In genomic region chr14:53151867-53152626, GRCh38 we compare ENCODE assay signal across 8 cellular contexts. TPM values are rescaled to one million over a fixed set of nuclear protein-coding genes. Genes with fewer than 3 reads are reported as not detected.
A peak's percentile ranks its signal among the peaks of the same experiment; 100 is the strongest.
DNase-seq lines count a peak whose midpoint lies in the region; ATAC-seq, FAIRE-seq and TF ChIP-seq lines count a peak whose summit lies in the region.

No MANE protein-coding gene starts in this region.

- H3K4me2 ChIP-seq in A549, result peak overlapping the region; percentile 81

- under 1% methylated on average over 41 of the region's 57 CpGs for WGBS in A549 (ENCODE audit: missing lambda C conversion rate)
- 0 to 1% methylated on average over 25 to 57 of the region's 57 CpGs for WGBS in endodermal cell (ENCODE audit: insufficient coverage in 1 of 2, insufficient read length in 1 of 2), 2 experiments

- 0 out of 5 replicates have a peak, but pooled peaks of 1 of the 2 experiments have one; percentile 5 for TF ChIP-seq RAD21 in A549 (conservative IDR thresholded peaks at IDR 0.05 in 1 of 2, IDR thresholded peaks at IDR 0.05 in 1 of 2)

- H3K27ac ChIP-seq in A549 (peak overlapping the region; percentile 83 to 94), endodermal cell (ENCODE audit: low read depth, low read length) (peak overlapping the region; percentile 88)

- no peak for FAIRE-seq in A549 (lab: Jason Lieb, UNC)

- TF ChIP-seq POLR2A in A549 (IDR thresholded peaks at IDR 0.05; ENCODE audit: low read length), result no peak

- H3K36me3 ChIP-seq in endodermal cell (ENCODE audit: control insufficient read depth, insufficient read depth, low read length), result peaks cover 6% of the 10 kb centered on the region

- POLR2A ChIA-PET in A549 (lab: Yijun Ruan, JAX), result interaction anchor here (0.8 to 1.5 kb wide), 7 partner anchors 28 to 200 kb away, joined by 3 to 4 read pairs (median 3); no protein-coding TSS in a partner anchor

- DNase-seq in A549 (ENCODE audit: low read depth in 1 of 2, low spot score in 1 of 2), result peak; percentile 68 to 89
- DNase-seq in NCI-H524 treated with DMSO at 0.1 percent for 48 hours (lab: John Stamatoyannopoulos, UW), result peak; percentile 81
- peak; percentile 42 to 55 (median 53) for DNase-seq in activated CD8-positive, alpha-beta memory T cell treated with anti-CD3 and anti-CD28 coated beads for 48 hours (ENCODE audit: low read depth in 2 of 3, low spot score in 2 of 3)
- peak; percentile 80 for DNase-seq in endodermal cell
- peak; percentile 30 to 62 for DNase-seq in mesothelial cell of epicardium (ENCODE audit: low spot score in 2 of 2, unreplicated experiment in 2 of 2)
- peak; percentile 49 to 54 for DNase-seq in stimulated activated CD8-positive, alpha-beta memory T cell treated with anti-CD3 and anti-CD28 coated beads, Interleukin-2, amount 100 ng/mL, for 48 hours (ENCODE audit: low read depth in 2 of 2)

- no peaks in the 10 kb centered on the region for H3K27me3 ChIP-seq in endodermal cell (ENCODE audit: control insufficient read depth, insufficient read depth, low read length, poor library complexity, severe bottlenecking)

- no peaks in the 10 kb centered on the region for H3K9me3 ChIP-seq in A549
- H3K9me3 ChIP-seq in endodermal cell (ENCODE audit: control insufficient read depth, low read length), result peaks cover 4% of the 10 kb centered on the region

- H3K4me3 ChIP-seq in A549, result peak overlapping the region; percentile 90
- peak overlapping the region; percentile 90 for H3K4me3 ChIP-seq in endodermal cell (ENCODE audit: low read length)

- H3K36me3 Mint-ChIP-seq in endodermal cell (ENCODE audit: low read depth) (peaks cover 3% of the 10 kb centered on the region), mesothelial cell of epicardium (peaks cover under 1% of the 10 kb centered on the region)

- H3K9me3 Mint-ChIP-seq in endodermal cell (no peaks in the 10 kb centered on the region), mesothelial cell of epicardium (peaks cover 1% of the 10 kb centered on the region)

- H3K4me3 Mint-ChIP-seq in endodermal cell (peak overlapping the region; percentile 97), mesothelial cell of epicardium (peak overlapping the region; percentile 94)

- H3K9ac ChIP-seq in endodermal cell (ENCODE audit: extremely low read depth, low read length, poor library complexity, severe bottlenecking), result peak overlapping the region; percentile 63

- H3K27me3 Mint-ChIP-seq in endodermal cell (ENCODE audit: insufficient read depth), result no peaks in the 10 kb centered on the region
- H3K27me3 Mint-ChIP-seq in mesothelial cell of epicardium (ENCODE audit: low read depth), result no peaks in the 10 kb centered on the region

- CTCF ChIA-PET in A549 (lab: Yijun Ruan, JAX), result interaction anchor here (0.5 to 1.7 kb wide), 8 partner anchors 11 to 1282 kb away, joined by 3 to 7 read pairs (median 4); no protein-coding TSS in a partner anchor

- H3K4me1 Mint-ChIP-seq in endodermal cell (peaks cover 13% of the 10 kb centered on the region), mesothelial cell of epicardium (peaks cover 27% of the 10 kb centered on the region)

- ATAC-seq in A549 (peak; percentile 65 to 80), GM18861 (IDR thresholded peaks at IDR 0.05; ENCODE audit: unreplicated experiment) (peak; percentile 9), HG03103 (IDR thresholded peaks at IDR 0.05; ENCODE audit: low read depth, unreplicated experiment) (peak; percentile 11)

- TF ChIP-seq CTCF in A549 (IDR thresholded peaks at IDR 0.05) (0 out of 3 replicates have a peak, but pooled peaks have one; percentile 14), endodermal cell (conservative IDR thresholded peaks at IDR 0.05) (peak; percentile 57), mesothelial cell of epicardium (IDR thresholded peaks at IDR 0.05; ENCODE audit: unreplicated experiment) (no peak)

- no peak for TF ChIP-seq EP300 in A549 (IDR thresholded peaks at IDR 0.05)

- H3K4me1 ChIP-seq in A549 (peaks cover 12% of the 10 kb centered on the region), endodermal cell (ENCODE audit: control insufficient read depth, insufficient read depth, low read length) (no peaks in the 10 kb centered on the region)

- H3K27ac Mint-ChIP-seq in endodermal cell, result peak overlapping the region; percentile 78
- H3K27ac Mint-ChIP-seq in mesothelial cell of epicardium, result peak overlapping the region; percentile 81

TF ChIP-seq in A549, 52 proteins besides CTCF, POLR2A, EP300 and RAD21:
- TF ChIP-seq MAZ (IDR thresholded peaks at IDR 0.05; ENCODE audit: borderline replicate concordance, low read depth, low read length), result no peak
- TF ChIP-seq NFE2L2 (conservative IDR thresholded peaks at IDR 0.05; ENCODE audit: low read length), result no peak
- no peak; the same call in 1 of the 2 replicates for TF ChIP-seq E2F6 (IDR thresholded peaks at IDR 0.05; ENCODE audit: borderline replicate concordance, low read depth)
- no peak for TF ChIP-seq MAFK (IDR thresholded peaks at IDR 0.05; ENCODE audit: partially characterized antibody)
- no peak for TF ChIP-seq CHD2 (IDR thresholded peaks at IDR 0.05; ENCODE audit: low read length, partially characterized antibody)
- no peak for TF ChIP-seq CBX2 (IDR thresholded peaks at IDR 0.05; ENCODE audit: borderline replicate concordance, low read depth)
- no peak for TF ChIP-seq PBX3 (IDR thresholded peaks at IDR 0.05)
- no peak for TF ChIP-seq FOSL2 (IDR thresholded peaks at IDR 0.05)
- TF ChIP-seq FOSL2 (CRISPR knock-in tag; IDR thresholded peaks at IDR 0.05), result no peak
- TF ChIP-seq CBX8 (IDR thresholded peaks at IDR 0.05), result no peak
- no peak for TF ChIP-seq FOSB (CRISPR knock-in tag; IDR thresholded peaks at IDR 0.05)
- TF ChIP-seq NPAS2 (CRISPR knock-in tag; IDR thresholded peaks at IDR 0.05; ENCODE audit: borderline replicate concordance), result no peak
- TF ChIP-seq CHD4 (IDR thresholded peaks at IDR 0.05; ENCODE audit: borderline replicate concordance), result no peak
- no peak for TF ChIP-seq RCOR1 (IDR thresholded peaks at IDR 0.05; ENCODE audit: low read depth, low read length)
- TF ChIP-seq EHF (CRISPR knock-in tag; IDR thresholded peaks at IDR 0.05), result no peak
- no peak for TF ChIP-seq RARB (CRISPR knock-in tag; IDR thresholded peaks at IDR 0.05)
- peak; percentile 65; the same call in 1 of the 2 replicates for TF ChIP-seq PHF8 (IDR thresholded peaks at IDR 0.05; ENCODE audit: borderline replicate concordance, low read depth)
- TF ChIP-seq JUN (IDR thresholded peaks at IDR 0.05), result peak in 1 of 2 experiments; percentile 22; a peak in 1 of 5 replicates
- no peak for TF ChIP-seq ELK1 (IDR thresholded peaks at IDR 0.05; ENCODE audit: low read depth, low read length)
- TF ChIP-seq MYC (IDR thresholded peaks at IDR 0.05; ENCODE audit: borderline replicate concordance, low read length), result 0 out of 2 replicates have a peak, but pooled peaks have one; percentile 38

RNA-seq across cellular contexts. Expression of gene DDHD1, which starts 1.1 kb away (rescaled TPM):
- polyA plus RNA-seq in A549 (2011; rRNA removed) (9.5 and 12.3 TPM in 2 replicates), A549 (2017; fragmentation: RNase III; extraction: RNeasy Plus Mini Kit Qiagen cat#74134 plus additional on column Dnase treatment) (6.1 to 6.3 TPM (median 6.2 TPM) in 3 replicates)
- 2.4 and 2.6 TPM in 2 replicates for polyA plus RNA-seq in A549 (2012; cell fraction: cytosol; rRNA removed)
- 2.4 and 2.8 TPM in 2 replicates for polyA plus RNA-seq in A549 (2012; cell fraction: nucleus; rRNA removed)
- polyA minus RNA-seq in A549 (2011; rRNA and poly(A)+ RNA removed), result 10.7 and 12.1 TPM in 2 replicates
- total RNA-seq in endodermal cell (10 to 100 TPM; 26.2 to 27.1 TPM), mesothelial cell of epicardium (23.2 to 24.3 TPM (median 23.4 TPM) in 3 replicates)
- 11.2 TPM for polyA plus RNA-seq in endodermal cell (2013, experiment 1 of 2)
- polyA plus RNA-seq in endodermal cell (2013, experiment 2 of 2), result 11.2 TPM

Comparison
In these comparisons a context has a peak if more than half of its experiments do, and no peak if none do; other contexts are left out.
1. Peak in every context shown above with its lines: DNase-seq, ATAC-seq, H3K4me3 ChIP-seq and H3K27ac ChIP-seq.
2. ATAC-seq: peak in every context shown above with its lines; median percentile 72 in A549; 11 in HG03103; 9 in GM18861.